In genomic region chr18:40868110-40868858, GRCh38 we compare ENCODE assay signal across 1 cellular context.
TF ChIP-seq lines count a peak whose summit lies in the region.

No MANE protein-coding gene starts in this region.

TF ChIP-seq in K562, 482 proteins besides CTCF, POLR2A, EP300 and RAD21 (continued from another document):
- no peak for TF ChIP-seq ZBTB49 (CRISPR knock-in tag; IDR thresholded peaks at IDR 0.05; ENCODE audit: borderline replicate concordance)
